ENCODE assay signal across 8 cellular contexts in genomic region chr1:30707412-30708360, GRCh38. TPM values are rescaled to one million over a fixed set of nuclear protein-coding genes. Genes with fewer than 3 reads are reported as not detected.
DNase-seq lines count a peak whose midpoint lies in the region; ATAC-seq and TF ChIP-seq lines count a peak whose summit lies in the region.

No MANE protein-coding gene starts in this region.

- WGBS in esophagus squamous epithelium, 2 donors = 36 to 56% methylated on average over 9 to 13 of the region's 16 CpGs
- WGBS in stomach, 5 donors = 44 to 58% (median 52%) methylated on average over 12 to 16 of the region's 16 CpGs

- DNase-seq in COLO829 (ENCODE audit: low spot score) (peak; percentile 63), HT-29 (ENCODE audit: low spot score) (peak; percentile 83), NOMO-1 treated with dmso at 0.1 percent for 144 hours (lab: John Stamatoyannopoulos, UW; ENCODE audit: unreplicated experiment) (peak; percentile 32), esophagus squamous epithelium (lab: John Stamatoyannopoulos, UW) (no peak), stomach (peak; percentile 70), mesenteric fat pad (ENCODE audit: low spot score) (no peak)
- peak; percentile 76 for DNase-seq in activated T-cell treated with anti-CD3 and anti-CD28 coated beads, Interleukin-2, amount 50 U/mL, for 1 hour
- DNase-seq in naive thymus-derived CD8-positive, alpha-beta T cell = peak in 9 of 10 donors; percentile 26 to 58 (median 53)

- H3K36me3 Mint-ChIP-seq in naive thymus-derived CD8-positive, alpha-beta T cell = no peaks in the 10 kb centered on the region

- H3K27ac Mint-ChIP-seq in naive thymus-derived CD8-positive, alpha-beta T cell = peak overlapping the region in 1 of 10 donors; percentile 32

- peaks cover 0 to 20% (median 9%) of the 10 kb centered on the region in 5 donors for H3K27me3 Mint-ChIP-seq in naive thymus-derived CD8-positive, alpha-beta T cell

- no peaks in the 10 kb centered on the region for H3K9me3 Mint-ChIP-seq in naive thymus-derived CD8-positive, alpha-beta T cell

- peaks cover 0 to 19% (median 6%) of the 10 kb centered on the region in 4 donors for H3K4me1 Mint-ChIP-seq in naive thymus-derived CD8-positive, alpha-beta T cell

- peaks cover 5 to 39% (median 6%) of the 10 kb centered on the region in 3 donors for H3K4me1 ChIP-seq in esophagus squamous epithelium
- peaks cover 0 to 20% (median 9%) of the 10 kb centered on the region in 4 donors for H3K4me1 ChIP-seq in stomach

- no peak overlapping the region for H3K4me3 ChIP-seq in esophagus squamous epithelium
- H3K4me3 ChIP-seq in stomach = no peak overlapping the region

- TF ChIP-seq POLR2A in esophagus squamous epithelium (IDR thresholded peaks at IDR 0.05) = no peak
- TF ChIP-seq POLR2A in stomach (IDR thresholded peaks at IDR 0.05) = no peak

- POLR2A ChIA-PET in naive thymus-derived CD8-positive, alpha-beta T cell (lab: Charles Lee) = no interaction called here

- H3K27me3 ChIP-seq in esophagus squamous epithelium = peaks cover 0 to 23% (median 0%) of the 10 kb centered on the region in 4 donors
- H3K27me3 ChIP-seq in stomach = peaks cover 0 to 17% (median 0%) of the 10 kb centered on the region in 3 donors

- H3K27ac ChIP-seq in esophagus squamous epithelium (no peak overlapping the region), stomach (no peak overlapping the region)

- no peak for TF ChIP-seq EP300 in stomach (IDR thresholded peaks at IDR 0.05)

- TF ChIP-seq CTCF in esophagus squamous epithelium (IDR thresholded peaks at IDR 0.05) (peak; percentile 42 to 94 (median 78)), stomach (IDR thresholded peaks at IDR 0.05) (peak in 5 of 7 experiments; percentile 54 to 92 (median 73))

- no peak overlapping the region for H3K4me3 Mint-ChIP-seq in naive thymus-derived CD8-positive, alpha-beta T cell

- H3K9me3 ChIP-seq in esophagus squamous epithelium (no peaks in the 10 kb centered on the region), stomach (no peaks in the 10 kb centered on the region)

- peak; percentile 74 to 77 for ATAC-seq in naive thymus-derived CD8-positive, alpha-beta T cell

- intact Hi-C loops in esophagus squamous epithelium (cut with DNase I) (loop anchor here (5.0 kb wide), 1 partner anchor 1470 kb away; the partner anchor contains the start of gene PTPRU), stomach (cut with DNase I; ENCODE audit: low total_unique reads) (loop anchor here (10.0 kb wide), 1 partner anchor 1473 kb away; the partner anchor contains the start of genes MECR and PTPRU)

- H3K36me3 ChIP-seq in esophagus squamous epithelium (no peaks in the 10 kb centered on the region), stomach (no peaks in the 10 kb centered on the region)

RNA-seq across cellular contexts. Expression of gene MATN1, which starts 15.7 kb away (rescaled TPM):
- total RNA-seq in HT-29 (2014; rRNA removed; shearing (Covaris generic)) = not detected in 2 replicates
- total RNA-seq in esophagus squamous epithelium = not detected
- total RNA-seq in naive thymus-derived CD8-positive, alpha-beta T cell = under 1 TPM; 0.47 to 0.96 TPM
- under 1 TPM in 1 of 3 donors, not detected in 2; 0.07 TPM for polyA plus RNA-seq in naive thymus-derived CD8-positive, alpha-beta T cell
- 1 to 10 TPM in 1 of 5 donors, not detected in 4; 1.7 TPM for total RNA-seq in stomach
- not detected for polyA plus RNA-seq in stomach
- total RNA-seq in mesenteric fat pad = not detected

RNA-seq across cellular contexts. Expression of gene LAPTM5, which starts 49.9 kb away (rescaled TPM):
- 0.08 TPM in 1 of 2 replicates, not detected in the other for total RNA-seq in HT-29 (2014; rRNA removed; shearing (Covaris generic))
- total RNA-seq in esophagus squamous epithelium (10 to 100 TPM in 2 of 4 donors, 1 to 10 TPM in 2; 6.3 to 53.4 (median 24.6) TPM), stomach (10 to 100 TPM in 4 of 5 donors, 1 to 10 TPM in 1; 4.6 to 48.4 (median 29.6) TPM), mesenteric fat pad (251 TPM)
- total RNA-seq in naive thymus-derived CD8-positive, alpha-beta T cell = 100 to 1,000 TPM; 565 to 585 TPM
- 100 to 1,000 TPM; 534 to 602 (median 561) TPM for polyA plus RNA-seq in naive thymus-derived CD8-positive, alpha-beta T cell
- polyA plus RNA-seq in stomach = 10 to 100 TPM; 33.1 to 39.9 (median 37.6) TPM

Comparison
In these comparisons a context has a peak if more than half of its experiments do, and no peak if none do; other contexts are left out.
1. DNase-seq: peak in COLO829 (single experiment), HT-29 (single experiment), NOMO-1 treated with dmso at 0.1 percent for 144 hours (single experiment), activated T-cell treated with anti-CD3 and anti-CD28 coated beads, Interleukin-2, amount 50 U/mL, for 1 hour (single experiment), naive thymus-derived CD8-positive, alpha-beta T cell (9 of 10) and stomach (single experiment); none in esophagus squamous epithelium (single experiment) and mesenteric fat pad (single experiment).